ENCODE assay signal across 36 cellular contexts in the genomic region with DNA sequence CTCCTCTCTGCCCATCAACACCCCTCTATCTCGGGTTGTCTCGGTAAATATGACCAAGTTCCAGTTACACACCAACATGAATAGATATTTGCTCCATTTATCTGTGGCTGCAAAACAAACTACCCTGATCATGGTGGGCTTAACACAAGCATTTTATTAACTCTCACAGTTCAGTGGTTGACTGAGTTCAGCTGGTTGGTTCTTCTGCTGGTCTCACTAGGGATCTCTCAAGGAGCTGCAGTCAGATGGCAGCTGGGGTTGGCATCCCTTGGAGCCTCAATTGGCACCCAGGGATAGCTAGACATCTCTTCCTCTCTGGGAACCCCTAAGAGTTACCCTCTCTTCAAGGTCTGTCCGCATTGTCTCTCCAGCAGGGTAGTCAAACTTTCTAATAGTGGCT.
"Had no signal": no experiment of that assay in that cellular context is flagged by ENCODE, and none has a peak within 500 bp of the region (broad histone marks: within the 10 kb centered on the region; RNA-seq: fewer than 3 reads in every experiment).

No MANE protein-coding gene starts in this region.

- H3K27me3 Mint-ChIP-seq: activated B cell treated with CpG ODN at 0.5 μM for 24 hours; activated CD4-positive, alpha-beta memory T cell treated with anti-CD3 and anti-CD28 coated beads, Interleukin-2, amount 10 ng/mL, durations not matched to agents 7 days and 5 days; activated CD4-positive, alpha-beta T cell treated with anti-CD3 and anti-CD28 coated beads, Interleukin-2, amount 10 ng/mL, durations not matched to agents 24 days and 14 days; activated CD8-positive, alpha-beta memory T cell treated with anti-CD3 and anti-CD28 coated beads, Interleukin-2, amount 10 ng/mL, durations not matched to agents 7 days and 5 days; activated naive CD4-positive, alpha-beta T cell treated with anti-CD3 and anti-CD28 coated beads, Interleukin-2, amount 10 ng/mL, durations not matched to agents 7 days and 5 days; activated naive CD4-positive, alpha-beta T cell treated with anti-CD3 and anti-CD28 coated beads, Interleukin-2, amount 50 U/mL, for 24 hours; activated naive CD8-positive, alpha-beta T cell; activated naive CD8-positive, alpha-beta T cell treated with anti-CD3 and anti-CD28 coated beads, Interleukin-2, amount 50 U/mL, for 24 hours; activated T-cell treated with anti-CD3 and anti-CD28 coated beads, Interleukin-2, amount 50 U/mL, for 24 hours; central memory CD8-positive, alpha-beta T cell had no signal

- H3K4me3 ChIP-seq: ascending aorta, cardiac muscle cell had no signal

- H3K27ac Mint-ChIP-seq: activated B cell treated with CpG ODN at 0.5 μM for 24 hours; activated CD4-positive, alpha-beta memory T cell treated with anti-CD3 and anti-CD28 coated beads, Interleukin-2, amount 10 ng/mL, durations not matched to agents 7 days and 5 days; activated CD4-positive, alpha-beta T cell treated with anti-CD3 and anti-CD28 coated beads, Interleukin-2, amount 10 ng/mL, durations not matched to agents 24 days and 14 days; activated CD8-positive, alpha-beta memory T cell treated with anti-CD3 and anti-CD28 coated beads, Interleukin-2, amount 10 ng/mL, durations not matched to agents 7 days and 5 days; activated CD8-positive, alpha-beta T cell treated with anti-CD3 and anti-CD28 coated beads, Interleukin-2, amount 10 ng/mL, durations not matched to agents 7 days and 5 days; activated naive CD4-positive, alpha-beta T cell treated with anti-CD3 and anti-CD28 coated beads, Interleukin-2, amount 10 ng/mL, durations not matched to agents 7 days and 5 days; activated naive CD4-positive, alpha-beta T cell treated with anti-CD3 and anti-CD28 coated beads, Interleukin-2, amount 50 U/mL, for 24 hours; activated naive CD8-positive, alpha-beta T cell; activated naive CD8-positive, alpha-beta T cell treated with anti-CD3 and anti-CD28 coated beads, Interleukin-2, amount 50 U/mL, for 24 hours; activated T-cell treated with anti-CD3 and anti-CD28 coated beads, Interleukin-2, amount 50 U/mL, for 24 hours; activated T-helper 2 cell treated with anti-CD3 and anti-CD28 coated beads, Interferon-gamma antibody, Interleukin-2, Interleukin-4, amounts not matched to agents 10 μg/mL and 5 μg/mL and 100 μg/mL, durations not matched to agents 14 hours and 24 hours and 36 hours; T-helper 1 cell treated with Interleukin-12 subunit alpha and Interleukin-12 subunit beta and Interleukin-4 antibody, amounts not matched to agents 30 μg/mL and 1 μg/mL, for 36 hours; T-helper 2 cell treated with Interferon-gamma antibody and Interleukin-4, amounts not matched to agents 5 μg/mL and 100 μg/mL, for 36 hours had no signal

- H3K4me1 Mint-ChIP-seq: activated naive CD4-positive, alpha-beta T cell treated with anti-CD3 and anti-CD28 coated beads, Interleukin-2, amount 10 ng/mL, durations not matched to agents 7 days and 5 days; activated naive CD4-positive, alpha-beta T cell treated with anti-CD3 and anti-CD28 coated beads, Interleukin-2, amount 50 U/mL, for 24 hours had no signal

- H3K9me3 Mint-ChIP-seq: activated B cell treated with CpG ODN at 0.5 μM for 24 hours; activated naive CD4-positive, alpha-beta T cell treated with anti-CD3 and anti-CD28 coated beads, Interleukin-2, amount 50 U/mL, for 24 hours; central memory CD8-positive, alpha-beta T cell had no signal

- ATAC-seq: activated CD8-positive, alpha-beta memory T cell treated with anti-CD3 and anti-CD28 coated beads, Interleukin-2, amount 10 ng/mL, durations not matched to agents 7 days and 5 days; activated CD8-positive, alpha-beta T cell treated with anti-CD3 and anti-CD28 coated beads, Interleukin-2, amount 10 ng/mL, durations not matched to agents 7 days and 5 days; activated naive CD8-positive, alpha-beta T cell treated with anti-CD3 and anti-CD28 coated beads, Interleukin-2, amount 50 U/mL, for 24 hours had no signal

- FAIRE-seq: TTC549 had no signal

- H3K27ac ChIP-seq: ascending aorta, cardiac muscle cell, VCaP had no signal

- H3K36me3 ChIP-seq: ascending aorta, cardiac muscle cell had no signal

- H3K4me1 ChIP-seq: ascending aorta had no signal

- H3K4me3 Mint-ChIP-seq: activated B cell treated with CpG ODN at 0.5 μM for 24 hours; activated CD4-positive, alpha-beta memory T cell treated with anti-CD3 and anti-CD28 coated beads, Interleukin-2, amount 10 ng/mL, durations not matched to agents 7 days and 5 days; activated CD4-positive, alpha-beta T cell treated with anti-CD3 and anti-CD28 coated beads, Interleukin-2, amount 10 ng/mL, durations not matched to agents 24 days and 14 days; activated CD8-positive, alpha-beta memory T cell treated with anti-CD3 and anti-CD28 coated beads, Interleukin-2, amount 10 ng/mL, durations not matched to agents 7 days and 5 days; activated CD8-positive, alpha-beta T cell treated with anti-CD3 and anti-CD28 coated beads, Interleukin-2, amount 10 ng/mL, durations not matched to agents 7 days and 5 days; activated naive CD4-positive, alpha-beta T cell treated with anti-CD3 and anti-CD28 coated beads, Interleukin-2, amount 10 ng/mL, durations not matched to agents 7 days and 5 days; activated naive CD4-positive, alpha-beta T cell treated with anti-CD3 and anti-CD28 coated beads, Interleukin-2, amount 50 U/mL, for 24 hours; activated naive CD8-positive, alpha-beta T cell; activated naive CD8-positive, alpha-beta T cell treated with anti-CD3 and anti-CD28 coated beads, Interleukin-2, amount 50 U/mL, for 24 hours; activated T-cell treated with anti-CD3 and anti-CD28 coated beads, Interleukin-2, amount 50 U/mL, for 24 hours; brain; central memory CD8-positive, alpha-beta T cell; T-helper 1 cell treated with Interleukin-12 subunit alpha and Interleukin-12 subunit beta and Interleukin-4 antibody, amounts not matched to agents 30 μg/mL and 1 μg/mL, for 36 hours; T-helper 2 cell treated with Interferon-gamma antibody and Interleukin-4, amounts not matched to agents 5 μg/mL and 100 μg/mL, for 36 hours had no signal

- H3K27me3 ChIP-seq: ascending aorta, cardiac muscle cell had no signal

- H3K36me3 Mint-ChIP-seq: brain had no signal

- DNase-seq: activated B cell treated with CpG ODN at 0.5 μM for 24 hours; activated CD4-positive, alpha-beta memory T cell treated with anti-CD3 and anti-CD28 coated beads, Interleukin-2, amount 10 ng/mL, durations not matched to agents 7 days and 5 days; activated CD4-positive, alpha-beta T cell treated with anti-CD3 and anti-CD28 coated beads for 4 hours; activated CD4-positive, alpha-beta T cell treated with anti-CD3 and anti-CD28 coated beads, Interleukin-2, amount 10 ng/mL, durations not matched to agents 24 days and 14 days; activated CD4-positive, alpha-beta T cell treated with anti-CD3 and anti-CD28 coated beads, Interleukin-2, amount 50 U/mL, for 1 hour; activated CD4-positive, alpha-beta T cell treated with anti-CD3 and anti-CD28 coated beads, Interleukin-2, amount 50 U/mL, for 4 hours; activated CD4-positive, CD25-positive, alpha-beta regulatory T cell treated with anti-CD3 and anti-CD28 coated beads, Interleukin-2, amount 50 U/mL, for 72 hours; activated CD8-positive, alpha-beta memory T cell treated with anti-CD3 and anti-CD28 coated beads for 24 hours; activated CD8-positive, alpha-beta memory T cell treated with anti-CD3 and anti-CD28 coated beads, Interleukin-2, amount 10 ng/mL, durations not matched to agents 7 days and 5 days; activated CD8-positive, alpha-beta memory T cell treated with anti-CD3 and anti-CD28 coated beads, Interleukin-2, amount 50 U/mL, for 48 hours; activated CD8-positive, alpha-beta T cell treated with anti-CD3 and anti-CD28 coated beads, Interleukin-2, amount 10 ng/mL, durations not matched to agents 7 days and 5 days; activated effector memory CD4-positive, alpha-beta T cell treated with Interleukin-2 at 50 U/mL for 16 hours; activated gamma-delta T cell; activated naive CD4-positive, alpha-beta T cell treated with anti-CD3 and anti-CD28 coated beads, Interleukin-2, amount 10 ng/mL, durations not matched to agents 7 days and 5 days; activated naive CD4-positive, alpha-beta T cell treated with Interleukin-2 at 50 U/mL for 16 hours; activated naive CD8-positive, alpha-beta T cell treated with anti-CD3 and anti-CD28 coated beads, Interleukin-2, amount 50 U/mL, for 24 hours; activated T-cell treated with anti-CD3 and anti-CD28 coated beads, Interleukin-2, amount 50 U/mL, for 24 hours; activated T-cell treated with anti-CD3 and anti-CD28 coated beads, Interleukin-2, amount 50 U/mL, for 48 hours; amygdala; anterior cingulate cortex; caudate nucleus; cerebellar nuclear complex; T-helper 1 cell; T-helper 2 cell; T-helper 9 cell had no signal
